ENCODE assay signal across 23 cellular contexts in genomic region chr4:8817081-8817812, GRCh38. TPM values are rescaled to one million over a fixed set of nuclear protein-coding genes. Genes with fewer than 3 reads are reported as not detected.
DNase-seq lines count a peak whose midpoint lies in the region; ATAC-seq and TF ChIP-seq lines count a peak whose summit lies in the region.
"Had no signal": no experiment of that assay in that cellular context is flagged by ENCODE, and none has a peak within 500 bp of the region (broad histone marks: within the 10 kb centered on the region; RNA-seq: fewer than 3 reads in every experiment).

No MANE protein-coding gene starts in this region.

- H2BK20ac ChIP-seq in H9 (ENCODE audit: low read depth, low read length, poor library complexity, severe bottlenecking) = no peak overlapping the region

- no peaks in the 10 kb centered on the region for H3K79me2 ChIP-seq in H9 (ENCODE audit: insufficient read depth, low read length)

- H3K4me1 Mint-ChIP-seq in CD14-positive monocyte (no peaks in the 10 kb centered on the region), H9 (peaks cover 0 to 3% of the 10 kb centered on the region in 2 experiments; a peak in 1 of 4 replicates)
- H3K4me1 Mint-ChIP-seq: IgD-negative memory B cell; mesothelial cell of epicardium; nephron; stimulated activated effector memory CD8-positive, alpha-beta T cell treated with anti-CD3 and anti-CD28 coated beads, Interleukin-12 subunit alpha, Interleukin-12 subunit beta, amount 100 ng/mL, for 72 hours had no signal

- no peaks in the 10 kb centered on the region for H3K36me3 Mint-ChIP-seq in CD14-positive monocyte
- H3K36me3 Mint-ChIP-seq in H9 (ENCODE audit: insufficient read depth in 1 of 3, low read depth in 3 of 3) = no peaks in the 10 kb centered on the region
- H3K36me3 Mint-ChIP-seq: activated CD4-positive, alpha-beta memory T cell treated with anti-CD3 and anti-CD28 coated beads for 36 hours; IgD-negative memory B cell; mesothelial cell of epicardium; stimulated activated effector memory CD8-positive, alpha-beta T cell treated with anti-CD3 and anti-CD28 coated beads, Interleukin-12 subunit alpha, Interleukin-12 subunit beta, amount 100 ng/mL, for 72 hours had no signal

- no CpG with 5 or more reads among the region's 13 CpGs for WGBS in H9 (ENCODE audit: extremely low coverage, insufficient read length, low lambda C conversion rate)
- 73 to 83% (median 78%) methylated on average over 13 of the region's 13 CpGs for WGBS in spleen, 5 donors

- no peak overlapping the region for H3K4me3 ChIP-seq in spleen
- H3K4me3 ChIP-seq: cardiac muscle cell, SK-N-MC, thoracic aorta had no signal

- no peak overlapping the region for H3K4me2 ChIP-seq in H9 (ENCODE audit: insufficient read depth, insufficient read length, low read length)

- DNase-seq in CD14-positive monocyte (ENCODE audit: low spot score) (peak; percentile 30), H9 (no peak), left lobe of liver (ENCODE audit: low spot score) (peak; percentile 29), spleen (peak; percentile 40)
- DNase-seq: activated CD4-positive, alpha-beta memory T cell treated with anti-CD3 and anti-CD28 coated beads for 36 hours; activated naive CD4-positive, alpha-beta T cell treated with anti-CD3 and anti-CD28 coated beads, Interleukin-2, amount 50 U/mL, for 16 hours; DMS79; glutamatergic neuron; NCI-H1417 had no signal

- TF ChIP-seq POLR2A in spleen (IDR thresholded peaks at IDR 0.05) = no peak

- no peak overlapping the region for H2AFZ ChIP-seq in H9 (ENCODE audit: low read length)

- no peaks in the 10 kb centered on the region for H4K20me1 ChIP-seq in H9 (ENCODE audit: control insufficient read depth, insufficient read depth, insufficient read length)

- H3K27ac Mint-ChIP-seq in CD14-positive monocyte (no peak overlapping the region), H9 (no peak overlapping the region)
- H3K27ac Mint-ChIP-seq: activated CD4-positive, alpha-beta memory T cell treated with anti-CD3 and anti-CD28 coated beads for 36 hours; IgD-negative memory B cell; mesothelial cell of epicardium; nephron; progenitor cell of endocrine pancreas; stimulated activated effector memory CD8-positive, alpha-beta T cell treated with anti-CD3 and anti-CD28 coated beads, Interleukin-12 subunit alpha, Interleukin-12 subunit beta, amount 100 ng/mL, for 72 hours had no signal

- H4K91ac ChIP-seq in H9 (ENCODE audit: insufficient read length, low read depth, low read length) = peak overlapping the region; percentile 13

- H3K27me3 ChIP-seq in H9 (ENCODE audit: insufficient read depth, low read length) (no peaks in the 10 kb centered on the region), spleen (replicated peaks in 1 of 7) (peaks cover 0 to 52% (median 0%) of the 10 kb centered on the region in 7 donors)
- H3K27me3 ChIP-seq: cardiac muscle cell had no signal

- no peak overlapping the region for H3K9ac ChIP-seq in H9 (ENCODE audit: extremely low read depth, insufficient read length, low read length)

- H3K9me3 ChIP-seq in H9 (ENCODE audit: control insufficient read depth, low read depth, low read length) (no peaks in the 10 kb centered on the region), spleen (no peaks in the 10 kb centered on the region)
- H3K9me3 ChIP-seq: thoracic aorta had no signal

- H3K27ac ChIP-seq in H9 (ENCODE audit: insufficient read length, low read depth, low read length) = no peak overlapping the region
- H3K27ac ChIP-seq in spleen = no peak overlapping the region
- H3K27ac ChIP-seq: cardiac muscle cell, HL-60, SK-N-MC, thoracic aorta had no signal

- H3K23ac ChIP-seq in H9 (ENCODE audit: insufficient read length, low read depth, low read length) = no peak overlapping the region

- H2BK12ac ChIP-seq in H9 (ENCODE audit: insufficient read length, low read depth, low read length) = no peak overlapping the region

- H3K36me3 ChIP-seq in spleen = no peaks in the 10 kb centered on the region
- H3K36me3 ChIP-seq: cardiac muscle cell, thoracic aorta had no signal

- no peaks in the 10 kb centered on the region for H3K23me2 ChIP-seq in H9 (ENCODE audit: insufficient read length, low read depth, low read length, poor library complexity, severe bottlenecking)

- intact Hi-C loops in CD14-positive monocyte (cut with micrococcal nuclease) (no loop called here), spleen (cut with DNase I; ENCODE audit: low total_unique reads) (no loop called here)

- H2BK120ac ChIP-seq in H9 (ENCODE audit: low read depth, low read length, poor library complexity, severe bottlenecking) = no peak overlapping the region

- no peak overlapping the region for H2AK5ac ChIP-seq in H9 (ENCODE audit: insufficient read length, low read length)

- peaks cover 7 to 10% (median 10%) of the 10 kb centered on the region in 3 donors for H3K27me3 Mint-ChIP-seq in CD14-positive monocyte (ENCODE audit: low read depth in 3 of 3)
- H3K27me3 Mint-ChIP-seq in H9 (ENCODE audit: low read depth) = peaks cover 18% of the 10 kb centered on the region
- H3K27me3 Mint-ChIP-seq: IgD-negative memory B cell had no signal

- H3K4ac ChIP-seq in H9 (ENCODE audit: low read depth, low read length) = no peak overlapping the region

- TF ChIP-seq CTCF in CD14-positive monocyte (IDR thresholded peaks at IDR 0.05) = no peak
- no peak for TF ChIP-seq CTCF in H9 (conservative IDR thresholded peaks at IDR 0.05)
- TF ChIP-seq CTCF in spleen (IDR thresholded peaks at IDR 0.05 in 8 of 11, conservative IDR thresholded peaks at IDR 0.05 in 3 of 11) = no peak

- H2BK5ac ChIP-seq in H9 (ENCODE audit: insufficient read length, low read length) = no peak overlapping the region

- ATAC-seq in left lobe of liver = no peak
- no peak for ATAC-seq in HG02623 (IDR thresholded peaks at IDR 0.05; ENCODE audit: unreplicated experiment)
- no peak for ATAC-seq in HG03565 (IDR thresholded peaks at IDR 0.05; ENCODE audit: unreplicated experiment)
- ATAC-seq in HG02981 (IDR thresholded peaks at IDR 0.05; ENCODE audit: unreplicated experiment) = no peak
- ATAC-seq: stimulated activated effector memory CD8-positive, alpha-beta T cell treated with anti-CD3 and anti-CD28 coated beads, Interleukin-12 subunit alpha, Interleukin-12 subunit beta, amount 100 ng/mL, for 72 hours had no signal

- H3K9me3 Mint-ChIP-seq in CD14-positive monocyte = no peaks in the 10 kb centered on the region
- H3K9me3 Mint-ChIP-seq in H9 = no peaks in the 10 kb centered on the region
- H3K9me3 Mint-ChIP-seq: activated CD4-positive, alpha-beta memory T cell treated with anti-CD3 and anti-CD28 coated beads for 36 hours; mesothelial cell of epicardium; nephron; stimulated activated effector memory CD8-positive, alpha-beta T cell treated with anti-CD3 and anti-CD28 coated beads, Interleukin-12 subunit alpha, Interleukin-12 subunit beta, amount 100 ng/mL, for 72 hours had no signal

- no peak overlapping the region for H3K56ac ChIP-seq in H9 (ENCODE audit: insufficient read length, low read depth, low read length)

- H3K18ac ChIP-seq in H9 (ENCODE audit: insufficient read length, low read depth, low read length) = no peak overlapping the region

- H3K79me1 ChIP-seq in H9 (ENCODE audit: insufficient read depth, low read depth, low read length, poor library complexity, severe bottlenecking) = no peaks in the 10 kb centered on the region

- no peak overlapping the region for H2BK15ac ChIP-seq in H9 (ENCODE audit: low read depth, low read length)

- H3K4me3 Mint-ChIP-seq in CD14-positive monocyte (no peak overlapping the region), H9 (no peak overlapping the region)
- H3K4me3 Mint-ChIP-seq: activated CD4-positive, alpha-beta memory T cell treated with anti-CD3 and anti-CD28 coated beads for 36 hours; IgD-negative memory B cell; mesothelial cell of epicardium; nephron; stimulated activated effector memory CD8-positive, alpha-beta T cell treated with anti-CD3 and anti-CD28 coated beads, Interleukin-12 subunit alpha, Interleukin-12 subunit beta, amount 100 ng/mL, for 72 hours had no signal

- no peak overlapping the region for H4K8ac ChIP-seq in H9 (replicated peaks; ENCODE audit: insufficient read length, low read depth, low read length)

- H3T11ph ChIP-seq in H9 (ENCODE audit: low read length) = no peak overlapping the region

- no peak overlapping the region; the same call in none of the 2 replicates for H3K14ac ChIP-seq in H9 (ENCODE audit: insufficient read depth, low read length)

- H4K5ac ChIP-seq in H9 (ENCODE audit: insufficient read length, low read depth, low read length) = no peak overlapping the region

- H3K4me1 ChIP-seq in H9 (ENCODE audit: insufficient read depth, low read length) (no peaks in the 10 kb centered on the region), spleen (no peaks in the 10 kb centered on the region)

RNA-seq across cellular contexts. Expression of gene HMX1, which starts 54.4 kb away (rescaled TPM):
- polyA plus RNA-seq in CD14-positive monocyte = not detected
- 0.26 and 0.31 TPM in 2 replicates for total RNA-seq in H9 (2021)
- total RNA-seq in left lobe of liver = not detected
- not detected for total RNA-seq in spleen
- polyA plus RNA-seq in spleen = not detected
- total RNA-seq: activated CD4-positive, alpha-beta memory T cell treated with anti-CD3 and anti-CD28 coated beads for 36 hours; cardiac muscle cell; dermis microvascular lymphatic vessel endothelial cell; M059J had no signal
- polyA plus RNA-seq: IgD-negative memory B cell had no signal
